ENCODE assay signal across 8 cellular contexts in genomic region chr19:30227661-30228112, GRCh38.
DNase-seq lines count a peak whose midpoint lies in the region; ATAC-seq, FAIRE-seq and TF ChIP-seq lines count a peak whose summit lies in the region.

No MANE protein-coding gene starts in this region.

- TF ChIP-seq CTCF in D721Med (IDR thresholded peaks at IDR 0.05; ENCODE audit: insufficient read depth, missing control alignments) (peak; percentile 49), epithelial cell of esophagus (IDR thresholded peaks at IDR 0.05; ENCODE audit: insufficient read depth, low read depth, low read length, missing control alignments) (peak; percentile 18)

- H3K4me1 ChIP-seq in Karpas-422 (ENCODE audit: low read length) (peaks cover 50% of the 10 kb centered on the region), subcutaneous abdominal adipose tissue (ENCODE audit: control insufficient read depth in 5 of 5, insufficient read depth in 5 of 5, low read length in 5 of 5) (peaks cover 0 to 36% (median 32%) of the 10 kb centered on the region in 5 donors)

- H3K4me3 ChIP-seq in Karpas-422 (ENCODE audit: low read length): peak overlapping the region; percentile 63
- H3K4me3 ChIP-seq in epithelial cell of esophagus (ENCODE audit: low read length): peak overlapping the region; percentile 24
- peak overlapping the region in 4 of 5 donors; percentile 55 to 69 (median 62) for H3K4me3 ChIP-seq in subcutaneous abdominal adipose tissue (ENCODE audit: low read depth in 1 of 5, low read length in 5 of 5)

- H3K4me2 ChIP-seq in Karpas-422 (ENCODE audit: low read depth, low read length, poor library complexity, severe bottlenecking): peak overlapping the region; percentile 82

- H3K27ac ChIP-seq in Karpas-422 (ENCODE audit: low read length): peak overlapping the region; percentile 62
- H3K27ac ChIP-seq in subcutaneous abdominal adipose tissue (ENCODE audit: low read depth, low read length): no peak overlapping the region

- H3K27me3 ChIP-seq in Karpas-422 (ENCODE audit: low read length) (no peaks in the 10 kb centered on the region), subcutaneous abdominal adipose tissue (ENCODE audit: control insufficient read depth in 5 of 5, insufficient read depth in 4 of 5, low read length in 5 of 5) (peaks cover 15 to 73% (median 41%) of the 10 kb centered on the region in 5 donors)

- H2AFZ ChIP-seq in Karpas-422 (ENCODE audit: low read length): peak overlapping the region; percentile 86; the same call in 1 of the 2 replicates

- DNase-seq in D721Med (ENCODE audit: insufficient read length, low spot score) (peak; percentile 53), Karpas-422 (peak; percentile 88), epithelial cell of esophagus (ENCODE audit: low read depth) (peak; percentile 62), middle frontal gyrus (ENCODE audit: extremely low spot score, low spot score) (peak; percentile 60)
- DNase-seq in activated CD4-positive, CD25-positive, alpha-beta regulatory T cell treated with anti-CD3 and anti-CD28 coated beads, Interleukin-2, amount 50 U/mL, for 72 hours: peak; percentile 49

- H3K9ac ChIP-seq in Karpas-422 (ENCODE audit: low read length) (peak overlapping the region; percentile 72), subcutaneous abdominal adipose tissue (ENCODE audit: low read length in 5 of 5) (no peak overlapping the region)

- 0 out of 2 replicates have a peak, but pooled peaks cover 8% of the 10 kb centered on the region for H3K79me2 ChIP-seq in Karpas-422 (ENCODE audit: low read length)

- FAIRE-seq in D721Med (lab: Jason Lieb, UNC): no peak

- ATAC-seq in GM19468 (IDR thresholded peaks at IDR 0.05; ENCODE audit: extremely low read depth, unreplicated experiment): peak; percentile 46
- ATAC-seq in HG02840 (IDR thresholded peaks at IDR 0.05; ENCODE audit: low FRiP score, unreplicated experiment): no peak

- H4K20me1 ChIP-seq in Karpas-422 (ENCODE audit: insufficient read depth, low read depth, low read length): no peaks in the 10 kb centered on the region

- H3K36me3 ChIP-seq in Karpas-422 (ENCODE audit: insufficient read depth, low read length) (no peaks in the 10 kb centered on the region), subcutaneous abdominal adipose tissue (ENCODE audit: control insufficient read depth in 5 of 5, insufficient read depth in 5 of 5, low read length in 5 of 5) (no peaks in the 10 kb centered on the region)

- H3K9me3 ChIP-seq in Karpas-422 (ENCODE audit: low read length) (no peaks in the 10 kb centered on the region), subcutaneous abdominal adipose tissue (ENCODE audit: control insufficient read depth in 5 of 5, low read length in 5 of 5) (no peaks in the 10 kb centered on the region)

- no peaks in the 10 kb centered on the region for H3K9me2 ChIP-seq in Karpas-422 (replicated peaks; ENCODE audit: insufficient read depth, low read length)
